19 cellular contexts compared by ENCODE assay signal in genomic region chr10:6228647-6229046, GRCh38. TPM values are rescaled to one million over a fixed set of nuclear protein-coding genes. Genes with fewer than 3 reads are reported as not detected.
DNase-seq lines count a peak whose midpoint lies in the region; ATAC-seq and TF ChIP-seq lines count a peak whose summit lies in the region.
"Had no signal": no experiment of that assay in that cellular context is flagged by ENCODE, and none has a peak within 500 bp of the region (broad histone marks: within the 10 kb centered on the region; RNA-seq: fewer than 3 reads in every experiment).

No MANE protein-coding gene starts in this region.

- peak overlapping the region; percentile 36 for H3K27ac Mint-ChIP-seq in activated CD4-positive, alpha-beta T cell treated with anti-CD3 and anti-CD28 coated beads, Interleukin-2, amount 10 ng/mL, durations not matched to agents 7 days and 5 days
- peak overlapping the region; percentile 12 for H3K27ac Mint-ChIP-seq in activated T-helper 2 cell treated with anti-CD3 and anti-CD28 coated beads, Interferon-gamma antibody, Interleukin-2, Interleukin-4, amounts not matched to agents 10 μg/mL and 5 μg/mL and 100 μg/mL, durations not matched to agents 14 hours and 24 hours and 36 hours
- H3K27ac Mint-ChIP-seq: activated T-helper 1 cell treated with anti-CD3 and anti-CD28 coated beads, Interleukin-12 subunit alpha, Interleukin-12 subunit beta, Interleukin-2, Interleukin-4 antibody, amounts not matched to agents 30 ng/mL and 10 ng/mL and 1 ng/mL, durations not matched to agents 14 hours and 24 hours and 36 hours had no signal

- H3K36me3 ChIP-seq in heart left ventricle = peaks cover 0 to 100% (median 79%) of the 10 kb centered on the region in 9 donors

- no peak for DNase-seq in activated CD4-positive, alpha-beta T cell treated with anti-CD3 and anti-CD28 coated beads, Interleukin-2, amount 10 ng/mL, durations not matched to agents 7 days and 5 days
- DNase-seq in activated CD4-positive, alpha-beta T cell treated with anti-CD3 and anti-CD28 coated beads for 48 hours = no peak
- no peak for DNase-seq in activated T-helper 2 cell treated with anti-CD3 and anti-CD28 coated beads, Interferon-gamma antibody, Interleukin-2, Interleukin-4, amounts not matched to agents 10 μg/mL and 5 μg/mL and 100 μg/mL, durations not matched to agents 14 hours and 24 hours and 36 hours (ENCODE audit: low spot score)
- DNase-seq in heart left ventricle (no peak), sciatic nerve (ENCODE audit: low spot score) (no peak), inferior parietal cortex (ENCODE audit: extremely low spot score) (no peak)
- DNase-seq: activated CD4-positive, CD25-positive, alpha-beta regulatory T cell; activated CD8-positive, alpha-beta memory T cell treated with anti-CD3 and anti-CD28 coated beads for 24 hours; erythroblast; left lung; NCI-H1105; stimulated activated CD4-positive, alpha-beta T cell treated with anti-CD3 and anti-CD28 coated beads, Interleukin-4, amount 100 ng/mL, for 24 hours; T1000; upper lobe of right lung had no signal

- H3K4me3 Mint-ChIP-seq in activated CD4-positive, alpha-beta T cell treated with anti-CD3 and anti-CD28 coated beads, Interleukin-2, amount 10 ng/mL, durations not matched to agents 7 days and 5 days = no peak overlapping the region
- no peak overlapping the region for H3K4me3 Mint-ChIP-seq in activated T-helper 2 cell treated with anti-CD3 and anti-CD28 coated beads, Interferon-gamma antibody, Interleukin-2, Interleukin-4, amounts not matched to agents 10 μg/mL and 5 μg/mL and 100 μg/mL, durations not matched to agents 14 hours and 24 hours and 36 hours (ENCODE audit: low read depth)
- H3K4me3 Mint-ChIP-seq: activated T-helper 1 cell treated with anti-CD3 and anti-CD28 coated beads, Interleukin-12 subunit alpha, Interleukin-12 subunit beta, Interleukin-2, Interleukin-4 antibody, amounts not matched to agents 30 ng/mL and 10 ng/mL and 1 ng/mL, durations not matched to agents 14 hours and 24 hours and 36 hours had no signal

- no peak for TF ChIP-seq POLR2A in heart left ventricle (IDR thresholded peaks at IDR 0.05)

- intact Hi-C loops in activated T-helper 2 cell treated with anti-CD3 and anti-CD28 coated beads, Interferon-gamma antibody, Interleukin-2, Interleukin-4, amounts not matched to agents 10 μg/mL and 5 μg/mL and 100 μg/mL, durations not matched to agents 14 hours and 24 hours and 36 hours (cut with micrococcal nuclease) = no loop called here
- intact Hi-C loops in heart left ventricle (cut with DNase I) (no loop called here), sciatic nerve (cut with DNase I) (no loop called here)

- TF ChIP-seq CTCF in heart left ventricle (IDR thresholded peaks at IDR 0.05) = no peak

- ATAC-seq in heart left ventricle (peak in 3 of 4 donors; percentile 13 to 32 (median 24)), sciatic nerve (peak; percentile 70), GM21447 (IDR thresholded peaks at IDR 0.05; ENCODE audit: unreplicated experiment) (no peak), HG02759 (IDR thresholded peaks at IDR 0.05; ENCODE audit: unreplicated experiment) (no peak)
- ATAC-seq: left lung, upper lobe of right lung had no signal

- H3K4me3 ChIP-seq in heart left ventricle = peak overlapping the region in 1 of 12 donors; percentile 22
- H3K4me3 ChIP-seq: HAP-1, left lung, Peyer's patch, upper lobe of right lung had no signal

- H3K27ac ChIP-seq in heart left ventricle = peak overlapping the region in 2 of 12 donors; percentile 10 to 42
- H3K27ac ChIP-seq: Peyer's patch, upper lobe of right lung had no signal

- H3K9me3 Mint-ChIP-seq in activated CD4-positive, alpha-beta T cell treated with anti-CD3 and anti-CD28 coated beads, Interleukin-2, amount 10 ng/mL, durations not matched to agents 7 days and 5 days = no peaks in the 10 kb centered on the region
- H3K9me3 Mint-ChIP-seq in activated T-helper 2 cell treated with anti-CD3 and anti-CD28 coated beads, Interferon-gamma antibody, Interleukin-2, Interleukin-4, amounts not matched to agents 10 μg/mL and 5 μg/mL and 100 μg/mL, durations not matched to agents 14 hours and 24 hours and 36 hours = no peaks in the 10 kb centered on the region
- H3K9me3 Mint-ChIP-seq: activated T-helper 1 cell treated with anti-CD3 and anti-CD28 coated beads, Interleukin-12 subunit alpha, Interleukin-12 subunit beta, Interleukin-2, Interleukin-4 antibody, amounts not matched to agents 30 ng/mL and 10 ng/mL and 1 ng/mL, durations not matched to agents 14 hours and 24 hours and 36 hours had no signal

- H3K9me3 ChIP-seq in heart left ventricle = no peaks in the 10 kb centered on the region
- H3K9me3 ChIP-seq: HAP-1, left lung, Peyer's patch, upper lobe of right lung had no signal

- CTCF ChIA-PET in activated CD4-positive, alpha-beta T cell treated with anti-CD3 and anti-CD28 coated beads, Interleukin-2, amount 10 ng/mL, durations not matched to agents 7 days and 5 days (lab: Charles Lee) = interaction anchor here (0.6 to 2.1 kb wide), 3 partner anchors 26 to 863 kb away, joined by 4 to 8 read pairs (median 4); partner anchors contain the start of gene PFKFB3

- POLR2A ChIA-PET in activated CD4-positive, alpha-beta T cell treated with anti-CD3 and anti-CD28 coated beads, Interleukin-2, amount 10 ng/mL, durations not matched to agents 7 days and 5 days (lab: Charles Lee) = no interaction called here

- H3K27me3 ChIP-seq in heart left ventricle = no peaks in the 10 kb centered on the region
- H3K27me3 ChIP-seq: left lung, Peyer's patch, upper lobe of right lung had no signal

- H3K4me1 ChIP-seq in heart left ventricle = peaks cover 0 to 13% (median 0%) of the 10 kb centered on the region in 12 donors
- H3K4me1 ChIP-seq: HAP-1, left lung, Peyer's patch, upper lobe of right lung had no signal

- H3K36me3 Mint-ChIP-seq in activated CD4-positive, alpha-beta T cell treated with anti-CD3 and anti-CD28 coated beads, Interleukin-2, amount 10 ng/mL, durations not matched to agents 7 days and 5 days (ENCODE audit: low read depth) = peaks cover 63% of the 10 kb centered on the region
- peaks cover 84% of the 10 kb centered on the region for H3K36me3 Mint-ChIP-seq in activated T-helper 2 cell treated with anti-CD3 and anti-CD28 coated beads, Interferon-gamma antibody, Interleukin-2, Interleukin-4, amounts not matched to agents 10 μg/mL and 5 μg/mL and 100 μg/mL, durations not matched to agents 14 hours and 24 hours and 36 hours (ENCODE audit: low read depth)

- peaks cover 13% of the 10 kb centered on the region for H3K4me1 Mint-ChIP-seq in activated CD4-positive, alpha-beta T cell treated with anti-CD3 and anti-CD28 coated beads, Interleukin-2, amount 10 ng/mL, durations not matched to agents 7 days and 5 days
- no peaks in the 10 kb centered on the region for H3K4me1 Mint-ChIP-seq in activated T-helper 2 cell treated with anti-CD3 and anti-CD28 coated beads, Interferon-gamma antibody, Interleukin-2, Interleukin-4, amounts not matched to agents 10 μg/mL and 5 μg/mL and 100 μg/mL, durations not matched to agents 14 hours and 24 hours and 36 hours (ENCODE audit: low read depth)

- WGBS in heart left ventricle, 4 donors = 52 to 72% (median 55%) methylated on average over 5 of the region's 5 CpGs

- no peaks in the 10 kb centered on the region for H3K27me3 Mint-ChIP-seq in activated CD4-positive, alpha-beta T cell treated with anti-CD3 and anti-CD28 coated beads, Interleukin-2, amount 10 ng/mL, durations not matched to agents 7 days and 5 days
- no peaks in the 10 kb centered on the region for H3K27me3 Mint-ChIP-seq in activated T-helper 2 cell treated with anti-CD3 and anti-CD28 coated beads, Interferon-gamma antibody, Interleukin-2, Interleukin-4, amounts not matched to agents 10 μg/mL and 5 μg/mL and 100 μg/mL, durations not matched to agents 14 hours and 24 hours and 36 hours (ENCODE audit: low read depth)

RNA-seq across cellular contexts. Expression of gene PFKFB3, which starts 25.9 kb away (rescaled TPM):
- total RNA-seq in activated CD4-positive, alpha-beta T cell treated with anti-CD3 and anti-CD28 coated beads, Interleukin-2, amount 10 ng/mL, durations not matched to agents 7 days and 5 days = 10 to 100 TPM; 77.1 to 82.2 TPM
- total RNA-seq in activated T-helper 2 cell treated with anti-CD3 and anti-CD28 coated beads, Interferon-gamma antibody, Interleukin-2, Interleukin-4, amounts not matched to agents 10 μg/mL and 5 μg/mL and 100 μg/mL, durations not matched to agents 14 hours and 24 hours and 36 hours = 124 and 126 TPM in 2 replicates
- total RNA-seq in heart left ventricle = 10 to 100 TPM in 7 of 9 donors, 1 to 10 TPM in 2; 8.4 to 53.1 (median 15.1) TPM
- 10 to 100 TPM in 1 of 2 donors, 1 to 10 TPM in 1; 6.2 to 11.9 TPM for polyA plus RNA-seq in heart left ventricle
- 87.7 TPM for total RNA-seq in sciatic nerve

Comparison
In these comparisons a context has a peak if more than half of its experiments do, and no peak if none do; other contexts are left out.
1. ATAC-seq: peak in heart left ventricle (3 of 4) and sciatic nerve (single experiment); none in GM21447 (single experiment) and HG02759 (single experiment).